28 cellular contexts compared by ENCODE assay signal in the genomic region with DNA sequence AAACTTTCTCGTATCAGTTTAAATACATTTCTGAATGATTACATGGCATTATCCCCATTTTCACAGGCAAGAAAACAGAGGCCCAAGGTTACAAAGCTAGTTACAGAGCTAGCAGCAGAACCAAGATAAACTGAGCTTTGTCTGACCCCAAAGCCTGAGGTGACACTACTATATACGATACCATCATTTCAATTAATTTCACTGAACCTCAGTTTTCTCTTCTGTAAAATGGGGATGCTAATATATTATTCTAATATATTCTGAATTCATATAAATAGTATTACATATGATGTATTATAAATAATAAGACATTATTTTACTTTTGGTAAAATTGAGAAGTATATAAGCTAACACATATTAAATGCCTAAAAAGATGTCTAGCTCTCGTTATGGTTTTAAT.
"Had no signal": no experiment of that assay in that cellular context is flagged by ENCODE, and none has a peak within 500 bp of the region (broad histone marks: within the 10 kb centered on the region; RNA-seq: fewer than 3 reads in every experiment).

No MANE protein-coding gene starts in this region.

- H3K4me1 Mint-ChIP-seq: natural killer cell; stimulated activated effector memory CD8-positive, alpha-beta T cell treated with anti-CD3 and anti-CD28 coated beads, Interleukin-12 subunit alpha, Interleukin-12 subunit beta, amount 100 ng/mL, for 72 hours; stimulated activated naive B cell treated with anti-CD40 and anti-IgM and Interleukin-4, amounts not matched to agents 10 μg/mL and 1 μg/mL and 100 μg/mL, for 72 hours had no signal

- H3K27me3 ChIP-seq: neural progenitor cell, ovary, right lobe of liver, sigmoid colon, thyroid gland, tibial nerve, upper lobe of left lung, vagina had no signal

- H3K9me3 ChIP-seq: ovary, psoas muscle, right lobe of liver, sigmoid colon, stomach, thoracic aorta, thyroid gland, tibial nerve, upper lobe of left lung, vagina had no signal

- H3K9ac ChIP-seq: neural progenitor cell, parathyroid adenoma had no signal

- H2AFZ ChIP-seq: neural progenitor cell, parathyroid adenoma had no signal

- H3K27ac Mint-ChIP-seq: natural killer cell; neural progenitor cell; progenitor cell of endocrine pancreas; stimulated activated effector memory CD8-positive, alpha-beta T cell treated with anti-CD3 and anti-CD28 coated beads, Interleukin-12 subunit alpha, Interleukin-12 subunit beta, amount 100 ng/mL, for 72 hours; stimulated activated naive B cell treated with anti-CD40 and anti-IgM and Interleukin-4, amounts not matched to agents 10 μg/mL and 1 μg/mL and 100 μg/mL, for 72 hours; stimulated activated naive CD8-positive, alpha-beta T cell treated with anti-CD3 and anti-CD28 coated beads, Interleukin-15, Interleukin-2, amounts not matched to agents 100 ng/mL and 50 ng/mL, for 24 hours had no signal

- H3K4me2 ChIP-seq: neural progenitor cell had no signal

- ATAC-seq: natural killer cell; psoas muscle; right cardiac atrium; right lobe of liver; stimulated activated effector memory CD8-positive, alpha-beta T cell treated with anti-CD3 and anti-CD28 coated beads, Interleukin-12 subunit alpha, Interleukin-12 subunit beta, amount 100 ng/mL, for 72 hours; stimulated activated naive B cell treated with anti-CD40 and anti-IgM and Interleukin-4, amounts not matched to agents 10 μg/mL and 1 μg/mL and 100 μg/mL, for 72 hours had no signal

- H3K79me2 ChIP-seq: parathyroid adenoma had no signal

- H3K27me3 Mint-ChIP-seq: progenitor cell of endocrine pancreas had no signal

- H3K4me3 ChIP-seq: neural progenitor cell, ovary, psoas muscle, right lobe of liver, sigmoid colon, stomach, thoracic aorta, thyroid gland, tibial nerve, upper lobe of left lung, vagina had no signal

- H3K36me3 Mint-ChIP-seq: natural killer cell; neural progenitor cell; stimulated activated effector memory CD8-positive, alpha-beta T cell treated with anti-CD3 and anti-CD28 coated beads, Interleukin-12 subunit alpha, Interleukin-12 subunit beta, amount 100 ng/mL, for 72 hours; stimulated activated naive B cell treated with anti-CD40 and anti-IgM and Interleukin-4, amounts not matched to agents 10 μg/mL and 1 μg/mL and 100 μg/mL, for 72 hours had no signal

- H3K9me3 Mint-ChIP-seq: natural killer cell; neural progenitor cell; stimulated activated effector memory CD8-positive, alpha-beta T cell treated with anti-CD3 and anti-CD28 coated beads, Interleukin-12 subunit alpha, Interleukin-12 subunit beta, amount 100 ng/mL, for 72 hours; stimulated activated naive CD8-positive, alpha-beta T cell treated with anti-CD3 and anti-CD28 coated beads, Interleukin-15, Interleukin-2, amounts not matched to agents 100 ng/mL and 50 ng/mL, for 24 hours had no signal

- H3K4me1 ChIP-seq: parathyroid adenoma, psoas muscle, right lobe of liver, sigmoid colon, thyroid gland, upper lobe of left lung, vagina had no signal

- H3K36me3 ChIP-seq: neural progenitor cell, ovary, right lobe of liver, sigmoid colon, stomach, thoracic aorta, thyroid gland, tibial nerve, upper lobe of left lung, vagina had no signal

- FAIRE-seq: small intestine, urothelium cell line had no signal

- H3K27ac ChIP-seq: neural progenitor cell, ovary, parathyroid adenoma, psoas muscle, right lobe of liver, sigmoid colon, stomach, thoracic aorta, thyroid gland, tibial nerve, upper lobe of left lung, vagina had no signal

- DNase-seq: natural killer cell; occipital lobe; ovary; posterior cingulate gyrus; psoas muscle; right cardiac atrium; right lobe of liver; sigmoid colon; small intestine; stimulated activated CD4-positive, alpha-beta T cell treated with anti-CD3 and anti-CD28 coated beads, Interleukin-15, amount 100 ng/mL, for 24 hours; stimulated activated CD4-positive, alpha-beta T cell treated with anti-CD3 and anti-CD28 coated beads, Interleukin-2, amount 100 ng/mL, for 24 hours; stimulated activated CD4-positive, alpha-beta T cell treated with anti-CD3 and anti-CD28 coated beads, Interleukin-2, amount 100 ng/mL, for 48 hours; stimulated activated CD4-positive, alpha-beta T cell treated with anti-CD3 and anti-CD28 coated beads, Interleukin-4, amount 100 ng/mL, for 24 hours; stimulated activated naive B cell treated with anti-CD40 and anti-IgM and Interleukin-4, amounts not matched to agents 10 μg/mL and 1 μg/mL and 100 μg/mL, for 72 hours; stimulated activated naive CD4-positive, alpha-beta T cell treated with Interleukin-2 at 50 U/mL for 16 hours; stomach; thyroid gland; trophoblast cell; upper lobe of left lung had no signal

- H3K4me3 Mint-ChIP-seq: natural killer cell; neural progenitor cell; stimulated activated effector memory CD8-positive, alpha-beta T cell treated with anti-CD3 and anti-CD28 coated beads, Interleukin-12 subunit alpha, Interleukin-12 subunit beta, amount 100 ng/mL, for 72 hours; stimulated activated naive B cell treated with anti-CD40 and anti-IgM and Interleukin-4, amounts not matched to agents 10 μg/mL and 1 μg/mL and 100 μg/mL, for 72 hours; stimulated activated naive CD8-positive, alpha-beta T cell treated with anti-CD3 and anti-CD28 coated beads, Interleukin-15, Interleukin-2, amounts not matched to agents 100 ng/mL and 50 ng/mL, for 24 hours had no signal
